In the genomic region with DNA sequence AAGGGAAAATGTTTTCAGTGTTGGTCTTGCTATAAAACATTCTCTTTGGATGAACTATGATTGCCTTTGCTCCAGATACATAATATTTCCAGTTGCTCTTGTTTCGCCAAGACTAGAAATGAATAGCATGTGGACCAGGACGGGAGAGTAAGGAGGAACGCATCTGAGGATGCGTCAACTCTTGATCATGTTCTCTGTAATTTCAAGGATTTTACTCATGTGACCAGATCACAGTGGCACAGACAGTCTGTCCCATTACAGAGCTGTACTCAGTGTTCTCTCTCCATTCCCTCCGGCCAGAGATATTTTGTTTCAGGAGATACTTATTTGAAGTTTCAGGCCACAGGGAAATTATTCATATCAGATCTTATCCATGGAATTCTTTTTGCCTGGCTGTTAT, we compare ENCODE assay signal across 24 cellular contexts.
"Had no signal": no experiment of that assay in that cellular context is flagged by ENCODE, and none has a peak within 500 bp of the region (broad histone marks: within the 10 kb centered on the region; RNA-seq: fewer than 3 reads in every experiment).

No MANE protein-coding gene starts in this region.

- DNase-seq: heart right ventricle; islet precursor cell; left ventricle myocardium inferior; naive thymus-derived CD8-positive, alpha-beta T cell; nephron progenitor cell; ovary; right lobe of liver; small intestine; spleen; stimulated activated CD4-positive, alpha-beta T cell treated with anti-CD3 and anti-CD28 coated beads, Interleukin-4, amount 100 ng/mL, for 24 hours; stimulated activated naive CD4-positive, alpha-beta T cell; stimulated activated naive CD8-positive, alpha-beta T cell treated with anti-CD3 and anti-CD28 coated beads, Interleukin-15, amount 100 ng/mL, for 72 hours; substantia nigra; thyroid gland; transverse colon; upper lobe of right lung had no signal

- H2AFZ ChIP-seq: hepatocyte, neural progenitor cell had no signal

- H3K9ac ChIP-seq: neural progenitor cell had no signal

- H3K36me3 Mint-ChIP-seq: memory B cell; neural progenitor cell; stimulated activated effector memory CD8-positive, alpha-beta T cell treated with anti-CD3 and anti-CD28 coated beads, Interleukin-12 subunit alpha, Interleukin-12 subunit beta, amount 100 ng/mL, for 72 hours had no signal

- ATAC-seq: heart right ventricle; naive thymus-derived CD8-positive, alpha-beta T cell; right lobe of liver; stimulated activated effector memory CD8-positive, alpha-beta T cell treated with anti-CD3 and anti-CD28 coated beads, Interleukin-12 subunit alpha, Interleukin-12 subunit beta, amount 100 ng/mL, for 72 hours; stimulated activated naive CD8-positive, alpha-beta T cell treated with anti-CD3 and anti-CD28 coated beads, Interleukin-15, amount 100 ng/mL, for 72 hours; upper lobe of right lung had no signal

- H3K79me2 ChIP-seq: hepatocyte had no signal

- H3K4me2 ChIP-seq: hepatocyte, neural progenitor cell had no signal

- H3K9me3 ChIP-seq: left ventricle myocardium inferior, neutrophil, ovary, right atrium auricular region, right lobe of liver, thyroid gland, transverse colon, upper lobe of right lung had no signal

- H3K4me1 ChIP-seq: heart right ventricle, left ventricle myocardium inferior, right atrium auricular region, right lobe of liver, spleen, thyroid gland, transverse colon, upper lobe of right lung had no signal

- H3K4me3 ChIP-seq: heart right ventricle, hepatocyte, left ventricle myocardium inferior, lung, neural progenitor cell, ovary, right atrium auricular region, right lobe of liver, spleen, thyroid gland, transverse colon, upper lobe of right lung had no signal

- H3K27me3 ChIP-seq: hepatocyte, neural progenitor cell, neutrophil, ovary, right atrium auricular region, right lobe of liver, spleen, thyroid gland, transverse colon, upper lobe of right lung had no signal

- H3K9me3 Mint-ChIP-seq: memory B cell; stimulated activated effector memory CD8-positive, alpha-beta T cell treated with anti-CD3 and anti-CD28 coated beads, Interleukin-12 subunit alpha, Interleukin-12 subunit beta, amount 100 ng/mL, for 72 hours; stimulated activated naive CD8-positive, alpha-beta T cell treated with anti-CD3 and anti-CD28 coated beads, Interleukin-15, amount 100 ng/mL, for 72 hours had no signal

- H3K36me3 ChIP-seq: heart right ventricle, left ventricle myocardium inferior, neural progenitor cell, neutrophil, ovary, right atrium auricular region, right lobe of liver, spleen, thyroid gland, transverse colon, upper lobe of right lung had no signal

- H3K27me3 Mint-ChIP-seq: naive thymus-derived CD8-positive, alpha-beta T cell; progenitor cell of endocrine pancreas; stimulated activated naive CD8-positive, alpha-beta T cell treated with anti-CD3 and anti-CD28 coated beads, Interleukin-15, amount 100 ng/mL, for 72 hours had no signal

- H3K4me1 Mint-ChIP-seq: memory B cell; naive thymus-derived CD8-positive, alpha-beta T cell; stimulated activated effector memory CD8-positive, alpha-beta T cell treated with anti-CD3 and anti-CD28 coated beads, Interleukin-12 subunit alpha, Interleukin-12 subunit beta, amount 100 ng/mL, for 72 hours; stimulated activated naive CD8-positive, alpha-beta T cell treated with anti-CD3 and anti-CD28 coated beads, Interleukin-15, amount 100 ng/mL, for 72 hours had no signal

- H3K4me3 Mint-ChIP-seq: memory B cell; naive thymus-derived CD8-positive, alpha-beta T cell; nephron progenitor cell; neural progenitor cell; stimulated activated effector memory CD8-positive, alpha-beta T cell treated with anti-CD3 and anti-CD28 coated beads, Interleukin-12 subunit alpha, Interleukin-12 subunit beta, amount 100 ng/mL, for 72 hours; stimulated activated naive CD8-positive, alpha-beta T cell treated with anti-CD3 and anti-CD28 coated beads, Interleukin-15, amount 100 ng/mL, for 72 hours had no signal

- H3K27ac ChIP-seq: heart right ventricle, hepatocyte, left ventricle myocardium inferior, neural progenitor cell, neutrophil, ovary, right atrium auricular region, right lobe of liver, spleen, thyroid gland, transverse colon, upper lobe of right lung had no signal

- H3K27ac Mint-ChIP-seq: memory B cell; naive thymus-derived CD8-positive, alpha-beta T cell; nephron progenitor cell; neural progenitor cell; progenitor cell of endocrine pancreas; stimulated activated effector memory CD8-positive, alpha-beta T cell treated with anti-CD3 and anti-CD28 coated beads, Interleukin-12 subunit alpha, Interleukin-12 subunit beta, amount 100 ng/mL, for 72 hours; stimulated activated naive CD8-positive, alpha-beta T cell treated with anti-CD3 and anti-CD28 coated beads, Interleukin-15, amount 100 ng/mL, for 72 hours had no signal
